ENCODE assay signal across 8 cellular contexts in genomic region chr5:78359831-78360673, GRCh38. TPM values are rescaled to one million over a fixed set of nuclear protein-coding genes. Genes with fewer than 3 reads are reported as not detected.
DNase-seq lines count a peak whose midpoint lies in the region; ATAC-seq and TF ChIP-seq lines count a peak whose summit lies in the region.

A gene with protein sequence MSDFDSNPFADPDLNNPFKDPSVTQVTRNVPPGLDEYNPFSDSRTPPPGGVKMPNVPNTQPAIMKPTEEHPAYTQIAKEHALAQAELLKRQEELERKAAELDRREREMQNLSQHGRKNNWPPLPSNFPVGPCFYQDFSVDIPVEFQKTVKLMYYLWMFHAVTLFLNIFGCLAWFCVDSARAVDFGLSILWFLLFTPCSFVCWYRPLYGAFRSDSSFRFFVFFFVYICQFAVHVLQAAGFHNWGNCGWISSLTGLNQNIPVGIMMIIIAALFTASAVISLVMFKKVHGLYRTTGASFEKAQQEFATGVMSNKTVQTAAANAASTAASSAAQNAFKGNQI (plus strand): TSS chr5:78360617. CDS start chr5:78360672, 55 bp downstream.

- H3K36me3 Mint-ChIP-seq in WTC11: 0 out of 2 replicates have a peak, but pooled peaks cover 2% of the 10 kb centered on the region

- H3K9me3 Mint-ChIP-seq in WTC11: no peaks in the 10 kb centered on the region

- peak; percentile 98 for DNase-seq in AG08396 (ENCODE audit: low spot score)
- peak; percentile 87 for DNase-seq in NCI-H2227 treated with DMSO at 0.1 percent for 48 hours (lab: John Stamatoyannopoulos, UW)
- DNase-seq in WTC11 (ENCODE audit: low spot score): peak; percentile 86
- DNase-seq in cardiac fibroblast (ENCODE audit: low read depth in 2 of 2): peak; percentile 92 to 96
- DNase-seq in inferior parietal cortex (ENCODE audit: extremely low spot score): peak; percentile 92
- DNase-seq in stimulated activated CD4-positive, alpha-beta T cell treated with anti-CD3 and anti-CD28 coated beads, Interleukin-12 subunit alpha, Interleukin-12 subunit beta, amount 100 ng/mL, for 24 hours (ENCODE audit: low read depth in 2 of 2): peak; percentile 87 to 91

- POLR2A ChIA-PET in WTC11 (lab: Charles Lee): interaction anchor here (1.1 to 1.9 kb wide), 3 partner anchors 13 to 145 kb away, joined by 3 to 12 read pairs (median 3); partner anchors contain the start of gene AP3B1

- H3K4me3 Mint-ChIP-seq in WTC11: peak within 1 kb of the TSS; percentile 85

- H3K27me3 Mint-ChIP-seq in WTC11 (ENCODE audit: low read depth): no peaks in the 10 kb centered on the region

- peak; percentile 72 for ATAC-seq in GM18873 (IDR thresholded peaks at IDR 0.05; ENCODE audit: low FRiP score, unreplicated experiment)
- peak; percentile 68 for ATAC-seq in HG03139 (IDR thresholded peaks at IDR 0.05; ENCODE audit: unreplicated experiment)
- peak; percentile 84 for ATAC-seq in WTC11

- TF ChIP-seq CTCF in WTC11 (IDR thresholded peaks at IDR 0.05) (no peak), cardiac fibroblast (IDR thresholded peaks at IDR 0.05; ENCODE audit: low read depth, low read length) (peak; percentile 5)

- peak within 1 kb of the TSS; percentile 82 for H3K27ac Mint-ChIP-seq in WTC11

- H3K4me1 Mint-ChIP-seq in WTC11: peaks cover 29% of the 10 kb centered on the region

- CTCF ChIA-PET in WTC11 (lab: Charles Lee): interaction anchor here (1.2 to 3.9 kb wide), 3 partner anchors 28 to 65 kb away, joined by 3 to 22 read pairs (median 17); partner anchors contain the start of gene AP3B1

- H3K4me3 ChIP-seq in cardiac fibroblast (replicated peaks in 1 of 2; ENCODE audit: low read depth in 2 of 2, low read length in 2 of 2): peak within 1 kb of the TSS; percentile 76 to 99

TF ChIP-seq in WTC11, 78 proteins besides CTCF, POLR2A, EP300 and RAD21 (continues in another document):
- TF ChIP-seq ZBTB43 (CRISPR knock-in tag; IDR thresholded peaks at IDR 0.05) (no peak), TEAD1 (CRISPR knock-in tag; IDR thresholded peaks at IDR 0.05) (no peak), CREB1 (CRISPR knock-in tag; IDR thresholded peaks at IDR 0.05) (no peak), FOXK1 (CRISPR knock-in tag; IDR thresholded peaks at IDR 0.05) (peak; percentile 23; the same call in 1 of the 2 replicates), TEAD4 (CRISPR knock-in tag; IDR thresholded peaks at IDR 0.05) (no peak), GRHL2 (CRISPR knock-in tag; IDR thresholded peaks at IDR 0.05; ENCODE audit: insufficient replicate concordance, severe bottlenecking) (no peak), ZNF121 (CRISPR knock-in tag; IDR thresholded peaks at IDR 0.05) (no peak), CBFB (CRISPR knock-in tag; IDR thresholded peaks at IDR 0.05; ENCODE audit: low read depth) (no peak; the same call in 1 of the 2 replicates), NFYB (CRISPR knock-in tag; conservative IDR thresholded peaks at IDR 0.05; ENCODE audit: low read depth) (no peak), E2F4 (CRISPR knock-in tag; IDR thresholded peaks at IDR 0.05; ENCODE audit: borderline replicate concordance, low read depth) (no peak), JUN (CRISPR knock-in tag; IDR thresholded peaks at IDR 0.05) (no peak), JAZF1 (CRISPR knock-in tag; IDR thresholded peaks at IDR 0.05) (no peak), ATF1 (CRISPR knock-in tag; IDR thresholded peaks at IDR 0.05) (peak; percentile 79; the same call in 1 of the 2 replicates), NR1H2 (CRISPR knock-in tag; IDR thresholded peaks at IDR 0.05) (no peak), PRDM15 (CRISPR knock-in tag; IDR thresholded peaks at IDR 0.05) (peak; percentile 98), NR2C2 (CRISPR knock-in tag; IDR thresholded peaks at IDR 0.05) (no peak)
- TF ChIP-seq, protein P1, sequence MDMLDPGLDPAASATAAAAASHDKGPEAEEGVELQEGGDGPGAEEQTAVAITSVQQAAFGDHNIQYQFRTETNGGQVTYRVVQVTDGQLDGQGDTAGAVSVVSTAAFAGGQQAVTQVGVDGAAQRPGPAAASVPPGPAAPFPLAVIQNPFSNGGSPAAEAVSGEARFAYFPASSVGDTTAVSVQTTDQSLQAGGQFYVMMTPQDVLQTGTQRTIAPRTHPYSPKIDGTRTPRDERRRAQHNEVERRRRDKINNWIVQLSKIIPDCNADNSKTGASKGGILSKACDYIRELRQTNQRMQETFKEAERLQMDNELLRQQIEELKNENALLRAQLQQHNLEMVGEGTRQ (CRISPR knock-in tag; IDR thresholded peaks at IDR 0.05): no peak
- TF ChIP-seq, protein P2, sequence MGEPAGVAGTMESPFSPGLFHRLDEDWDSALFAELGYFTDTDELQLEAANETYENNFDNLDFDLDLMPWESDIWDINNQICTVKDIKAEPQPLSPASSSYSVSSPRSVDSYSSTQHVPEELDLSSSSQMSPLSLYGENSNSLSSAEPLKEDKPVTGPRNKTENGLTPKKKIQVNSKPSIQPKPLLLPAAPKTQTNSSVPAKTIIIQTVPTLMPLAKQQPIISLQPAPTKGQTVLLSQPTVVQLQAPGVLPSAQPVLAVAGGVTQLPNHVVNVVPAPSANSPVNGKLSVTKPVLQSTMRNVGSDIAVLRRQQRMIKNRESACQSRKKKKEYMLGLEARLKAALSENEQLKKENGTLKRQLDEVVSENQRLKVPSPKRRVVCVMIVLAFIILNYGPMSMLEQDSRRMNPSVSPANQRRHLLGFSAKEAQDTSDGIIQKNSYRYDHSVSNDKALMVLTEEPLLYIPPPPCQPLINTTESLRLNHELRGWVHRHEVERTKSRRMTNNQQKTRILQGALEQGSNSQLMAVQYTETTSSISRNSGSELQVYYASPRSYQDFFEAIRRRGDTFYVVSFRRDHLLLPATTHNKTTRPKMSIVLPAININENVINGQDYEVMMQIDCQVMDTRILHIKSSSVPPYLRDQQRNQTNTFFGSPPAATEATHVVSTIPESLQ (CRISPR knock-in tag; IDR thresholded peaks at IDR 0.05): no peak
- TF ChIP-seq, protein P3, sequence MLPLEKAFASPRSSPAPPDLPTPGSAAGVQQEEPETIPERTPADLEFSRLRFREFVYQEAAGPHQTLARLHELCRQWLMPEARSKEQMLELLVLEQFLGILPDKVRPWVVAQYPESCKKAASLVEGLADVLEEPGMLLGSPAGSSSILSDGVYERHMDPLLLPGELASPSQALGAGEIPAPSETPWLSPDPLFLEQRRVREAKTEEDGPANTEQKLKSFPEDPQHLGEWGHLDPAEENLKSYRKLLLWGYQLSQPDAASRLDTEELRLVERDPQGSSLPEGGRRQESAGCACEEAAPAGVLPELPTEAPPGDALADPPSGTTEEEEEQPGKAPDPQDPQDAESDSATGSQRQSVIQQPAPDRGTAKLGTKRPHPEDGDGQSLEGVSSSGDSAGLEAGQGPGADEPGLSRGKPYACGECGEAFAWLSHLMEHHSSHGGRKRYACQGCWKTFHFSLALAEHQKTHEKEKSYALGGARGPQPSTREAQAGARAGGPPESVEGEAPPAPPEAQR (CRISPR knock-in tag; IDR thresholded peaks at IDR 0.05): no peak

RNA-seq across cellular contexts. Expression of the gene that starts here (rescaled TPM):
- total RNA-seq in WTC11 (2021): 38.3 to 43.8 TPM (median 39.2 TPM) in 3 replicates

Comparison
In these comparisons a context has a peak if more than half of its experiments do, and no peak if none do; other contexts are left out.
1. Peak in every context shown above with its lines: DNase-seq, ATAC-seq and H3K4me3 ChIP-seq.